In genomic region chr5:154756203-154756870, GRCh38 we compare ENCODE assay signal across 8 cellular contexts.
A peak's percentile ranks its signal among the peaks of the same experiment; 100 is the strongest.
DNase-seq lines count a peak whose midpoint lies in the region; ATAC-seq and TF ChIP-seq lines count a peak whose summit lies in the region.

No MANE protein-coding gene starts in this region.

- peaks cover 9% of the 10 kb centered on the region for H3K36me3 ChIP-seq in OCI-LY1 (ENCODE audit: insufficient read depth, low read length)
- no peaks in the 10 kb centered on the region for H3K36me3 ChIP-seq in parathyroid adenoma (ENCODE audit: control insufficient read depth, insufficient read depth, low read length)

- peaks cover 55% of the 10 kb centered on the region for H3K4me1 ChIP-seq in OCI-LY1 (ENCODE audit: insufficient read depth, low read length, severe bottlenecking)
- H3K4me1 ChIP-seq in parathyroid adenoma: peaks cover 22% of the 10 kb centered on the region

- H4K20me1 ChIP-seq in OCI-LY1 (ENCODE audit: insufficient read depth, low read length): no peaks in the 10 kb centered on the region

- H3K9me2 ChIP-seq in OCI-LY1 (ENCODE audit: low read depth, low read length): no peaks in the 10 kb centered on the region

- peak overlapping the region; percentile 76 for H3K4me2 ChIP-seq in OCI-LY1 (ENCODE audit: low read length)
- peak overlapping the region; percentile 84 for H3K4me2 ChIP-seq in parathyroid adenoma (ENCODE audit: low read length)

- DNase-seq in ELF-1 (ENCODE audit: low read depth, low spot score) (peak; percentile 66), glomerular visceral epithelial cell (ENCODE audit: extremely low spot score) (peak; percentile 35), NCI-H128 (lab: John Stamatoyannopoulos, UW; ENCODE audit: unreplicated experiment) (no peak), NCI-H2081 (lab: John Stamatoyannopoulos, UW) (no peak)
- DNase-seq in activated effector memory CD4-positive, alpha-beta T cell treated with anti-CD3 and anti-CD28 coated beads, Interleukin-2, amount 50 U/mL, for 16 hours: peak; percentile 79

- peak overlapping the region; percentile 100 for H3K9ac ChIP-seq in OCI-LY1 (ENCODE audit: low read length)
- peak overlapping the region; percentile 38 for H3K9ac ChIP-seq in parathyroid adenoma

- no peak for ATAC-seq in GM21367 (IDR thresholded peaks at IDR 0.05; ENCODE audit: unreplicated experiment)

- H2AFZ ChIP-seq in OCI-LY1 (ENCODE audit: low read length) (no peak overlapping the region), parathyroid adenoma (peak overlapping the region; percentile 65)

- H3K4me3 ChIP-seq in OCI-LY1 (ENCODE audit: low read depth, low read length, poor library complexity, severe bottlenecking) (peak overlapping the region; percentile 99), parathyroid adenoma (ENCODE audit: low read depth, low read length) (peak overlapping the region; percentile 93)

- H3K27me3 ChIP-seq in OCI-LY1 (ENCODE audit: insufficient read depth, low read length) (no peaks in the 10 kb centered on the region), parathyroid adenoma (ENCODE audit: control insufficient read depth, insufficient read depth, low read length) (no peaks in the 10 kb centered on the region)

- H3K27ac ChIP-seq in OCI-LY1 (ENCODE audit: low read depth, low read length, poor library complexity, severe bottlenecking) (peak overlapping the region; percentile 84), parathyroid adenoma (peak overlapping the region; percentile 70)

- no peak for TF ChIP-seq CTCF in OCI-LY1 (IDR thresholded peaks at IDR 0.05; ENCODE audit: low read length)
- no peak for TF ChIP-seq CTCF in parathyroid adenoma (IDR thresholded peaks at IDR 0.05)

- no peaks in the 10 kb centered on the region for H3F3A ChIP-seq in OCI-LY1 (ENCODE audit: insufficient read depth, low read length)

- H3K79me2 ChIP-seq in OCI-LY1 (ENCODE audit: insufficient read depth, low read length): peaks cover 63% of the 10 kb centered on the region
- peaks cover 47% of the 10 kb centered on the region for H3K79me2 ChIP-seq in parathyroid adenoma

- H3K9me3 ChIP-seq in OCI-LY1 (ENCODE audit: low read length): no peaks in the 10 kb centered on the region
- H3K9me3 ChIP-seq in parathyroid adenoma (ENCODE audit: control insufficient read depth, low read length): no peaks in the 10 kb centered on the region

Comparison
In these comparisons a context has a peak if more than half of its experiments do, and no peak if none do; other contexts are left out.
1. DNase-seq: peak in ELF-1 (single experiment), activated effector memory CD4-positive, alpha-beta T cell treated with anti-CD3 and anti-CD28 coated beads, Interleukin-2, amount 50 U/mL, for 16 hours (single experiment) and glomerular visceral epithelial cell (single experiment); none in NCI-H128 (single experiment) and NCI-H2081 (0 of 2).